7 cellular contexts compared by ENCODE assay signal in the genomic region with DNA sequence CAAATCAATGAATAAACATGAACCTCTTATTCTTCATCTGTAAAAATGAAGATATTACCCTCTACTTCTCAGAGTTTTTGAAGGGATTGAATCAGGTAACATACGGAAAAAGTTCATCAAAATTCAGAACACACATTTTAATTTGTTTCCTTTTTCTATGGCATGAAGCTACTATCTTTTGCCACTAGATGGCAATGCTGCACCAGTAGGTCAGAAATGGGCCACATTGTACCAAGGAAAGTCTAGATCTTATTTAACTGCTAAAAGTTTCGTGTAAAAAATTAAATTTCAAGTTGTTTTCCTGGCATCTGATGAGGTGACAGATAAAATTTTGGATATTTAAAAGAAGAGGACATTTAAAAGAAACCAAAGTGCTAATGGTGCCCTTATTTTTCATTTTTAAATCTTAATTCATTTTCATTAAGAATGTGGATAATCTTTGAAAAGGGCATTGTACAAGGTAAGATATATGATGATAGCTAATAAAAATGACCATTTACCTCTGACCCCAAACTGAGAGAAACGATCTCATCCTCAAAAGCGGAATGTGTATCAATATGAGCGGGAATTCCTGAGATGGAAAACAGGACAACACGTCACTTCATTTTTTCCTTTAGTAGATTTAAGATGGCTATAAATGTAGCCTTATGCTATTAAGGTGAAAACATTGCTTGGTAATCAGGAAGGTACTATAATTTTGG. TPM values are rescaled to one million over a fixed set of nuclear protein-coding genes. Genes with fewer than 3 reads are reported as not detected.
DNase-seq lines count a peak whose midpoint lies in the region; ATAC-seq and TF ChIP-seq lines count a peak whose summit lies in the region.

No MANE protein-coding gene starts in this region.

- no peak overlapping the region for H3K4me3 ChIP-seq in sigmoid colon

- intact Hi-C loops in activated CD4-positive, alpha-beta T cell treated with anti-CD3 and anti-CD28 coated beads, Interleukin-2, amount 10 ng/mL, durations not matched to agents 24 days and 14 days (cut with micrococcal nuclease) = loop anchor here (1.0 to 2.0 kb wide), 3 partner anchors 13 to 140 kb away; no protein-coding TSS in a partner anchor
- intact Hi-C loops in sigmoid colon (cut with DNase I) = no loop called here

- TF ChIP-seq POLR2A in sigmoid colon (IDR thresholded peaks at IDR 0.05) = no peak

- no peak for TF ChIP-seq EP300 in sigmoid colon (IDR thresholded peaks at IDR 0.05)

- no peaks in the 10 kb centered on the region for H3K27me3 Mint-ChIP-seq in activated CD4-positive, alpha-beta T cell treated with anti-CD3 and anti-CD28 coated beads, Interleukin-2, amount 10 ng/mL, durations not matched to agents 24 days and 14 days

- no peaks in the 10 kb centered on the region for H3K9me3 ChIP-seq in sigmoid colon

- TF ChIP-seq CTCF in foreskin keratinocyte (conservative IDR thresholded peaks at IDR 0.05) = peak; percentile 95
- peak; percentile 7 to 75 (median 49) for TF ChIP-seq CTCF in sigmoid colon (IDR thresholded peaks at IDR 0.05)

- H3K4me1 ChIP-seq in foreskin keratinocyte (peaks cover 12% of the 10 kb centered on the region), sigmoid colon (no peaks in the 10 kb centered on the region)

- peaks cover 33% of the 10 kb centered on the region for H3K36me3 Mint-ChIP-seq in activated CD4-positive, alpha-beta T cell treated with anti-CD3 and anti-CD28 coated beads, Interleukin-2, amount 10 ng/mL, durations not matched to agents 24 days and 14 days (ENCODE audit: low read depth)

- peaks cover 0 to 47% (median 10%) of the 10 kb centered on the region in 4 donors for H3K36me3 ChIP-seq in sigmoid colon

- no peak overlapping the region for H3K27ac Mint-ChIP-seq in activated CD4-positive, alpha-beta T cell treated with anti-CD3 and anti-CD28 coated beads, Interleukin-2, amount 10 ng/mL, durations not matched to agents 24 days and 14 days

- 68 to 80% methylated on average over 6 of the region's 6 CpGs for WGBS in sigmoid colon, 2 donors

- H3K27ac ChIP-seq in foreskin keratinocyte (no peak overlapping the region), sigmoid colon (no peak overlapping the region)

- peaks cover 11% of the 10 kb centered on the region for H3K4me1 Mint-ChIP-seq in activated CD4-positive, alpha-beta T cell treated with anti-CD3 and anti-CD28 coated beads, Interleukin-2, amount 10 ng/mL, durations not matched to agents 24 days and 14 days

- H3K27me3 ChIP-seq in foreskin keratinocyte = no peaks in the 10 kb centered on the region
- H3K27me3 ChIP-seq in sigmoid colon = no peaks in the 10 kb centered on the region

- peak; percentile 21 for DNase-seq in DMS53 treated with DMSO at 0.1 percent for 48 hours (lab: John Stamatoyannopoulos, UW; ENCODE audit: unreplicated experiment)
- DNase-seq in MV-4-11 (lab: John Stamatoyannopoulos, UW) = peak; percentile 17
- DNase-seq in activated CD4-positive, alpha-beta T cell treated with anti-CD3 and anti-CD28 coated beads, Interleukin-2, amount 10 ng/mL, durations not matched to agents 24 days and 14 days = peak; percentile 79
- DNase-seq in foreskin keratinocyte = no peak
- DNase-seq in sigmoid colon = no peak

- H3K4me3 Mint-ChIP-seq in activated CD4-positive, alpha-beta T cell treated with anti-CD3 and anti-CD28 coated beads, Interleukin-2, amount 10 ng/mL, durations not matched to agents 24 days and 14 days = no peak overlapping the region

- H3K9me3 Mint-ChIP-seq in activated CD4-positive, alpha-beta T cell treated with anti-CD3 and anti-CD28 coated beads, Interleukin-2, amount 10 ng/mL, durations not matched to agents 24 days and 14 days = no peaks in the 10 kb centered on the region

- peak; percentile 60 for ATAC-seq in GM19025 (IDR thresholded peaks at IDR 0.05; ENCODE audit: low read depth, unreplicated experiment)
- no peak for ATAC-seq in foreskin keratinocyte
- no peak for ATAC-seq in GM21526 (IDR thresholded peaks at IDR 0.05; ENCODE audit: low FRiP score, unreplicated experiment)

RNA-seq across cellular contexts. Expression of a gene that starts 16.1 kb away (rescaled TPM):
- total RNA-seq in activated CD4-positive, alpha-beta T cell treated with anti-CD3 and anti-CD28 coated beads, Interleukin-2, amount 10 ng/mL, durations not matched to agents 24 days and 14 days = 13.3 and 15.0 TPM in 2 replicates
- total RNA-seq in foreskin keratinocyte (12.1 and 12.9 TPM in 2 replicates), sigmoid colon (10 to 100 TPM in 1 of 4 donors, 1 to 10 TPM in 3; 5.8 to 11.1 (median 7.0) TPM)
- polyA plus RNA-seq in foreskin keratinocyte (2.8 TPM in 2 replicates), sigmoid colon (1 to 10 TPM; 1.2 to 3.6 (median 1.6) TPM)

RNA-seq across cellular contexts. Expression of a gene that starts 41.5 kb away (rescaled TPM):
- total RNA-seq in activated CD4-positive, alpha-beta T cell treated with anti-CD3 and anti-CD28 coated beads, Interleukin-2, amount 10 ng/mL, durations not matched to agents 24 days and 14 days = not detected in 2 replicates
- not detected in 2 replicates for total RNA-seq in foreskin keratinocyte
- 0.04 TPM in 2 replicates for polyA plus RNA-seq in foreskin keratinocyte
- 1 to 10 TPM in 1 of 4 donors, under 1 TPM in 3; 0.14 to 1.4 (median 0.52) TPM for total RNA-seq in sigmoid colon
- under 1 TPM in 1 of 3 donors, not detected in 2; 0.22 TPM for polyA plus RNA-seq in sigmoid colon

Comparison
In these comparisons a context has a peak if more than half of its experiments do, and no peak if none do; other contexts are left out.
1. DNase-seq: peak in DMS53 treated with DMSO at 0.1 percent for 48 hours (single experiment), MV-4-11 (single experiment) and activated CD4-positive, alpha-beta T cell treated with anti-CD3 and anti-CD28 coated beads, Interleukin-2, amount 10 ng/mL, durations not matched to agents 24 days and 14 days (single experiment); none in foreskin keratinocyte (0 of 2) and sigmoid colon (single experiment).